Comparison of ENCODE assay signal across 20 cellular contexts in the genomic region with DNA sequence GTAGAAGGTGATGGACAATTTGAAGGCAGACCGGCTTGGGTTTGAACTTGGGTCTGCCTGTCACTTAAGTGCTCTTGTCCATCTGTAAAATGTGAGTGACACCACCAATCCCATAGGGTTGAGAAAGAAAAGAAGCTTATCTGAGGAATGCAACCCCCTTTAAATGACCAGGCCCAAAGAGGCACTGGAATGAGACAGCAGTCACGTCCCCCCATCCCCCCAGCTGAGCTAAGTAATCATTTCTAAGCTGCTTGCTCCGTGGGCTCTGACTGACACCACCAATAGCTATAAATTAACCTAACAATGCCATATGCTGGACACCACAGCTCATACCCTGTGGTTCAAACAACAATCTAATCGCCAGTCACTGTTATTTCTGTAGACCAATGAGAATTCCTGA. TPM values are rescaled to one million over a fixed set of nuclear protein-coding genes. Genes with fewer than 3 reads are reported as not detected.
DNase-seq lines count a peak whose midpoint lies in the region; ATAC-seq, FAIRE-seq and TF ChIP-seq lines count a peak whose summit lies in the region.
"Had no signal": no experiment of that assay in that cellular context is flagged by ENCODE, and none has a peak within 500 bp of the region (broad histone marks: within the 10 kb centered on the region; RNA-seq: fewer than 3 reads in every experiment).

No MANE protein-coding gene starts in this region.

- no peak overlapping the region for H3K27ac ChIP-seq in HEK293 (ENCODE audit: extremely low read depth, low read depth, low read length)
- H3K27ac ChIP-seq in smooth muscle cell (ENCODE audit: low read depth), result no peak overlapping the region
- H3K27ac ChIP-seq: coronary artery, prostate gland, skin epidermis, uterus had no signal

- no peak overlapping the region for H3K4me3 ChIP-seq in HEK293 (ENCODE audit: low read depth, low read length)
- no peak overlapping the region for H3K4me3 ChIP-seq in smooth muscle cell
- H3K4me3 ChIP-seq: coronary artery, prostate gland, skin epidermis, uterus had no signal

- WGBS in smooth muscle cell (ENCODE audit: low lambda C conversion rate), result 39% methylated on average over 4 of the region's 4 CpGs

- H3K79me2 ChIP-seq in smooth muscle cell (ENCODE audit: low read depth), result no peaks in the 10 kb centered on the region

- CTCF ChIA-PET in HEK293 (lab: Yijun Ruan, JAX), result interaction anchor here (0.5 to 6.3 kb wide), 6 partner anchors 11 to 1417 kb away, joined by 3 to 55 read pairs (median 4); no protein-coding TSS in a partner anchor

- H2AFZ ChIP-seq in smooth muscle cell (ENCODE audit: low read depth), result no peak overlapping the region

- H3K9ac ChIP-seq in smooth muscle cell (ENCODE audit: low read depth), result no peak overlapping the region

- no peaks in the 10 kb centered on the region for H3K36me3 ChIP-seq in HEK293 (ENCODE audit: control insufficient read depth in 2 of 2, insufficient read depth in 1 of 2, low read length in 2 of 2)
- no peaks in the 10 kb centered on the region for H3K36me3 ChIP-seq in smooth muscle cell (ENCODE audit: low read depth)
- H3K36me3 ChIP-seq: prostate gland, uterus had no signal

- DNase-seq in OCI-M2 (lab: John Stamatoyannopoulos, UW; ENCODE audit: unreplicated experiment) (peak; percentile 80), kidney glomerular epithelial cell (lab: John Stamatoyannopoulos, UW) (peak; percentile 27), smooth muscle cell (lab: John Stamatoyannopoulos, UW; ENCODE audit: unreplicated experiment) (no peak), GM12891 (ENCODE audit: insufficient read length, low spot score) (no peak)
- no peak for DNase-seq in activated CD8-positive, alpha-beta memory T cell treated with anti-CD3 and anti-CD28 coated beads, Interleukin-2, amount 50 U/mL, for 4 hours
- DNase-seq: activated CD4-positive, alpha-beta T cell treated with anti-CD3 and anti-CD28 coated beads, Interleukin-2, amount 50 U/mL, for 4 hours; activated effector memory CD4-positive, alpha-beta T cell treated with anti-CD3 and anti-CD28 coated beads, Interleukin-2, amount 50 U/mL, for 16 hours; CD4-positive, alpha-beta memory T cell; DMS79 treated with DMSO at 0.1 percent for 48 hours; NCI-H1105; NCI-H2029 treated with DMSO at 0.1 percent for 48 hours; uterus had no signal

- H3K4me2 ChIP-seq in smooth muscle cell, result peak overlapping the region; percentile 39

- no peaks in the 10 kb centered on the region for H3K27me3 ChIP-seq in smooth muscle cell (ENCODE audit: low read depth)
- H3K27me3 ChIP-seq: uterus had no signal

- no peak for ATAC-seq in HG03025 (IDR thresholded peaks at IDR 0.05; ENCODE audit: low FRiP score, unreplicated experiment)
- ATAC-seq: left lobe of liver; stimulated activated memory B cell treated with anti-CD40 and anti-IgM and Interleukin-4, amounts not matched to agents 10 μg/mL and 1 μg/mL and 100 μg/mL, for 72 hours had no signal

- POLR2A ChIA-PET in HEK293 (lab: Yijun Ruan, JAX), result no interaction called here

- no peak for TF ChIP-seq POLR2A in GM12891 (IDR thresholded peaks at IDR 0.05; ENCODE audit: low read depth, low read length)

- FAIRE-seq in GM12891 (lab: Jason Lieb, UNC), result no peak
- FAIRE-seq: endometrium had no signal

- H3F3A ChIP-seq in smooth muscle cell (ENCODE audit: low read depth), result no peaks in the 10 kb centered on the region

- TF ChIP-seq CTCF in HEK293 (tag by site-specific recombination; IDR thresholded peaks at IDR 0.05) (no peak), smooth muscle cell (IDR thresholded peaks at IDR 0.05; ENCODE audit: borderline replicate concordance, insufficient read depth, poor library complexity, severe bottlenecking) (no peak)

- H4K20me1 ChIP-seq in smooth muscle cell (ENCODE audit: low read depth), result no peaks in the 10 kb centered on the region

- H3K9me3 ChIP-seq in HEK293 (ENCODE audit: control insufficient read depth, insufficient read depth, low read depth, low read length) (no peaks in the 10 kb centered on the region), smooth muscle cell (replicated peaks; ENCODE audit: low read depth) (no peaks in the 10 kb centered on the region)
- H3K9me3 ChIP-seq: prostate gland, uterus had no signal

- H3K4me1 ChIP-seq in HEK293 (ENCODE audit: control insufficient read depth, insufficient read depth, low read length), result no peaks in the 10 kb centered on the region
- peaks cover 14% of the 10 kb centered on the region for H3K4me1 ChIP-seq in smooth muscle cell (ENCODE audit: low read depth)
- H3K4me1 ChIP-seq: prostate gland, uterus had no signal

TF ChIP-seq in HEK293, 187 proteins besides CTCF, POLR2A, EP300 and RAD21:
- TF ChIP-seq GLIS1 (tag by site-specific recombination; IDR thresholded peaks at IDR 0.05), result peak; percentile 83
- peak; percentile 66 for TF ChIP-seq ZIC2 (tag by site-specific recombination; IDR thresholded peaks at IDR 0.05)
- TF ChIP-seq ZNF114 (tag by site-specific recombination; IDR thresholded peaks at IDR 0.05), result no peak
- no peak for TF ChIP-seq ZNF473 (tag by site-specific recombination; IDR thresholded peaks at IDR 0.05)
- TF ChIP-seq EGR2 (tag by site-specific recombination; IDR thresholded peaks at IDR 0.05; ENCODE audit: low read depth), result 0 out of 2 replicates have a peak, but pooled peaks have one; percentile 3

TF ChIP-seq in GM12891, 5 proteins besides CTCF, POLR2A, EP300 and RAD21:
- no peak for TF ChIP-seq POLR2AphosphoS5 (IDR thresholded peaks at IDR 0.05; ENCODE audit: low read depth, low read length)
- no peak for TF ChIP-seq SPI1 (IDR thresholded peaks at IDR 0.05; ENCODE audit: low read depth, low read length)
- TF ChIP-seq POU2F2 (IDR thresholded peaks at IDR 0.05; ENCODE audit: low read depth, low read length), result no peak
- TF ChIP-seq PAX5 (IDR thresholded peaks at IDR 0.05; ENCODE audit: insufficient read depth, low read length, severe bottlenecking), result no peak
- TF ChIP-seq TAF1 (IDR thresholded peaks at IDR 0.05; ENCODE audit: low read depth, low read length), result no peak
TF ChIP-seq in GM12891: peak in this region for 0.

RNA-seq across cellular contexts. Expression of gene LCA5L, which starts 15.1 kb away (rescaled TPM):
- 1.2 and 2.2 TPM in 2 replicates for total RNA-seq in smooth muscle cell
- polyA plus RNA-seq in smooth muscle cell, result 2.4 and 2.6 TPM in 2 replicates
- 0.15 TPM for polyA plus RNA-seq in GM12891 (2012; ENCODE audit: low read depth, missing spikeins)
- total RNA-seq: CD4-positive, alpha-beta memory T cell had no signal
- polyA plus RNA-seq: CD4-positive, alpha-beta memory T cell had no signal

RNA-seq across cellular contexts. Expression of gene SH3BGR, which starts 21.3 kb away (rescaled TPM):
- total RNA-seq in smooth muscle cell, result 4.9 and 7.7 TPM in 2 replicates
- polyA plus RNA-seq in smooth muscle cell, result 11.1 and 12.5 TPM in 2 replicates
- polyA plus RNA-seq in GM12891 (2012; ENCODE audit: low read depth, missing spikeins), result 3.3 TPM

Comparison
In these comparisons a context has a peak if more than half of its experiments do, and no peak if none do; other contexts are left out.
1. DNase-seq: peak in OCI-M2 (single experiment) and kidney glomerular epithelial cell (single experiment); none in smooth muscle cell (single experiment), activated CD8-positive, alpha-beta memory T cell treated with anti-CD3 and anti-CD28 coated beads, Interleukin-2, amount 50 U/mL, for 4 hours (single experiment) and GM12891 (single experiment).